Comparison of ENCODE assay signal across 1 cellular context in genomic region chrX:19883878-19884277, GRCh38.
TF ChIP-seq lines count a peak whose summit lies in the region.

No MANE protein-coding gene starts in this region.

TF ChIP-seq in GM12878, 131 proteins besides CTCF, POLR2A, EP300 and RAD21 (continued from another document and continues in another):
- TF ChIP-seq MEF2B (IDR thresholded peaks at IDR 0.05; ENCODE audit: partially characterized antibody, poor library complexity, severe bottlenecking) (peak; percentile 21), STAT1 (conservative IDR thresholded peaks at IDR 0.05) (no peak), TBL1XR1 (IDR thresholded peaks at IDR 0.05; ENCODE audit: low read depth, low read length) (no peak), SMC3 (IDR thresholded peaks at IDR 0.05; ENCODE audit: borderline replicate concordance, low read length) (no peak), WRNIP1 (IDR thresholded peaks at IDR 0.05; ENCODE audit: borderline replicate concordance, low read depth, low read length) (no peak), IRF4 (IDR thresholded peaks at IDR 0.05; ENCODE audit: low read depth, low read length) (no peak), RBBP5 (conservative IDR thresholded peaks at IDR 0.05) (no peak), EZH2 (IDR thresholded peaks at IDR 0.05; ENCODE audit: borderline replicate concordance, control insufficient read depth, low read depth, low read length) (no peak), SPI1 (IDR thresholded peaks at IDR 0.05; ENCODE audit: borderline replicate concordance, insufficient read depth, low read depth, low read length) (no peak), RB1 (IDR thresholded peaks at IDR 0.05; ENCODE audit: borderline replicate concordance) (no peak), USF2 (IDR thresholded peaks at IDR 0.05; ENCODE audit: borderline replicate concordance, low read depth, low read length) (no peak), CREM (IDR thresholded peaks at IDR 0.05; ENCODE audit: low read depth) (no peak), SIN3A (IDR thresholded peaks at IDR 0.05; ENCODE audit: low read depth, low read length) (no peak), SMAD1 (IDR thresholded peaks at IDR 0.05; ENCODE audit: low read depth, partially characterized antibody) (no peak), NBN (IDR thresholded peaks at IDR 0.05) (no peak), EGR1 (IDR thresholded peaks at IDR 0.05; ENCODE audit: borderline replicate concordance in 1 of 2, low read depth in 2 of 2, low read length in 2 of 2) (no peak), ZNF217 (IDR thresholded peaks at IDR 0.05) (no peak), EED (IDR thresholded peaks at IDR 0.05; ENCODE audit: low read depth) (no peak), FOXK2 (IDR thresholded peaks at IDR 0.05) (no peak), NR2C2 (IDR thresholded peaks at IDR 0.05; ENCODE audit: borderline replicate concordance, control insufficient read depth, insufficient read length, low read depth) (no peak), POLR2AphosphoS5 (IDR thresholded peaks at IDR 0.05; ENCODE audit: low read length) (no peak; the same call in 1 of the 2 replicates), JUNB (IDR thresholded peaks at IDR 0.05) (0 out of 2 replicates have a peak, but pooled peaks have one; percentile 19), TCF3 (IDR thresholded peaks at IDR 0.05; ENCODE audit: borderline replicate concordance, insufficient read depth, low read depth, low read length) (peak; percentile 37; the same call in 1 of the 2 replicates), SMARCA5 (IDR thresholded peaks at IDR 0.05) (no peak), GABPA (IDR thresholded peaks at IDR 0.05; ENCODE audit: low read depth) (no peak), RELA (IDR thresholded peaks at IDR 0.05; ENCODE audit: borderline replicate concordance, partially characterized antibody) (no peak), CHD4 (IDR thresholded peaks at IDR 0.05) (no peak), BMI1 (IDR thresholded peaks at IDR 0.05; ENCODE audit: borderline replicate concordance) (no peak), BACH1 (IDR thresholded peaks at IDR 0.05; ENCODE audit: borderline replicate concordance) (no peak), SKIL (IDR thresholded peaks at IDR 0.05; ENCODE audit: low read depth, poor library complexity, severe bottlenecking) (no peak), ZZZ3 (IDR thresholded peaks at IDR 0.05; ENCODE audit: control insufficient read depth, insufficient read length, low read depth) (no peak), IRF5 (IDR thresholded peaks at IDR 0.05; ENCODE audit: borderline replicate concordance) (no peak), PML (IDR thresholded peaks at IDR 0.05; ENCODE audit: low read length) (no peak), PAX8 (IDR thresholded peaks at IDR 0.05) (no peak), GATAD2B (conservative IDR thresholded peaks at IDR 0.05; ENCODE audit: low read depth) (0 out of 2 replicates have a peak, but pooled peaks have one; percentile 65), TARDBP (IDR thresholded peaks at IDR 0.05; ENCODE audit: borderline replicate concordance) (no peak), TAF1 (IDR thresholded peaks at IDR 0.05; ENCODE audit: borderline replicate concordance, low read depth, low read length) (no peak), CBX3 (IDR thresholded peaks at IDR 0.05; ENCODE audit: borderline replicate concordance, low read depth) (no peak)
- TF ChIP-seq, protein P1, sequence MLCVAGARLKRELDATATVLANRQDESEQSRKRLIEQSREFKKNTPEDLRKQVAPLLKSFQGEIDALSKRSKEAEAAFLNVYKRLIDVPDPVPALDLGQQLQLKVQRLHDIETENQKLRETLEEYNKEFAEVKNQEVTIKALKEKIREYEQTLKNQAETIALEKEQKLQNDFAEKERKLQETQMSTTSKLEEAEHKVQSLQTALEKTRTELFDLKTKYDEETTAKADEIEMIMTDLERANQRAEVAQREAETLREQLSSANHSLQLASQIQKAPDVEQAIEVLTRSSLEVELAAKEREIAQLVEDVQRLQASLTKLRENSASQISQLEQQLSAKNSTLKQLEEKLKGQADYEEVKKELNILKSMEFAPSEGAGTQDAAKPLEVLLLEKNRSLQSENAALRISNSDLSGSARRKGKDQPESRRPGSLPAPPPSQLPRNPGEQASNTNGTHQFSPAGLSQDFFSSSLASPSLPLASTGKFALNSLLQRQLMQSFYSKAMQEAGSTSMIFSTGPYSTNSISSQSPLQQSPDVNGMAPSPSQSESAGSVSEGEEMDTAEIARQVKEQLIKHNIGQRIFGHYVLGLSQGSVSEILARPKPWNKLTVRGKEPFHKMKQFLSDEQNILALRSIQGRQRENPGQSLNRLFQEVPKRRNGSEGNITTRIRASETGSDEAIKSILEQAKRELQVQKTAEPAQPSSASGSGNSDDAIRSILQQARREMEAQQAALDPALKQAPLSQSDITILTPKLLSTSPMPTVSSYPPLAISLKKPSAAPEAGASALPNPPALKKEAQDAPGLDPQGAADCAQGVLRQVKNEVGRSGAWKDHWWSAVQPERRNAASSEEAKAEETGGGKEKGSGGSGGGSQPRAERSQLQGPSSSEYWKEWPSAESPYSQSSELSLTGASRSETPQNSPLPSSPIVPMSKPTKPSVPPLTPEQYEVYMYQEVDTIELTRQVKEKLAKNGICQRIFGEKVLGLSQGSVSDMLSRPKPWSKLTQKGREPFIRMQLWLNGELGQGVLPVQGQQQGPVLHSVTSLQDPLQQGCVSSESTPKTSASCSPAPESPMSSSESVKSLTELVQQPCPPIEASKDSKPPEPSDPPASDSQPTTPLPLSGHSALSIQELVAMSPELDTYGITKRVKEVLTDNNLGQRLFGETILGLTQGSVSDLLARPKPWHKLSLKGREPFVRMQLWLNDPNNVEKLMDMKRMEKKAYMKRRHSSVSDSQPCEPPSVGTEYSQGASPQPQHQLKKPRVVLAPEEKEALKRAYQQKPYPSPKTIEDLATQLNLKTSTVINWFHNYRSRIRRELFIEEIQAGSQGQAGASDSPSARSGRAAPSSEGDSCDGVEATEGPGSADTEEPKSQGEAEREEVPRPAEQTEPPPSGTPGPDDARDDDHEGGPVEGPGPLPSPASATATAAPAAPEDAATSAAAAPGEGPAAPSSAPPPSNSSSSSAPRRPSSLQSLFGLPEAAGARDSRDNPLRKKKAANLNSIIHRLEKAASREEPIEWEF (IDR thresholded peaks at IDR 0.05; ENCODE audit: insufficient replicate concordance, low read depth, low read length): no peak
- TF ChIP-seq, protein P2, sequence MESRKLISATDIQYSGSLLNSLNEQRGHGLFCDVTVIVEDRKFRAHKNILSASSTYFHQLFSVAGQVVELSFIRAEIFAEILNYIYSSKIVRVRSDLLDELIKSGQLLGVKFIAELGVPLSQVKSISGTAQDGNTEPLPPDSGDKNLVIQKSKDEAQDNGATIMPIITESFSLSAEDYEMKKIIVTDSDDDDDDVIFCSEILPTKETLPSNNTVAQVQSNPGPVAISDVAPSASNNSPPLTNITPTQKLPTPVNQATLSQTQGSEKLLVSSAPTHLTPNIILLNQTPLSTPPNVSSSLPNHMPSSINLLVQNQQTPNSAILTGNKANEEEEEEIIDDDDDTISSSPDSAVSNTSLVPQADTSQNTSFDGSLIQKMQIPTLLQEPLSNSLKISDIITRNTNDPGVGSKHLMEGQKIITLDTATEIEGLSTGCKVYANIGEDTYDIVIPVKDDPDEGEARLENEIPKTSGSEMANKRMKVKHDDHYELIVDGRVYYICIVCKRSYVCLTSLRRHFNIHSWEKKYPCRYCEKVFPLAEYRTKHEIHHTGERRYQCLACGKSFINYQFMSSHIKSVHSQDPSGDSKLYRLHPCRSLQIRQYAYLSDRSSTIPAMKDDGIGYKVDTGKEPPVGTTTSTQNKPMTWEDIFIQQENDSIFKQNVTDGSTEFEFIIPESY (IDR thresholded peaks at IDR 0.05): no peak
- TF ChIP-seq, protein P3, sequence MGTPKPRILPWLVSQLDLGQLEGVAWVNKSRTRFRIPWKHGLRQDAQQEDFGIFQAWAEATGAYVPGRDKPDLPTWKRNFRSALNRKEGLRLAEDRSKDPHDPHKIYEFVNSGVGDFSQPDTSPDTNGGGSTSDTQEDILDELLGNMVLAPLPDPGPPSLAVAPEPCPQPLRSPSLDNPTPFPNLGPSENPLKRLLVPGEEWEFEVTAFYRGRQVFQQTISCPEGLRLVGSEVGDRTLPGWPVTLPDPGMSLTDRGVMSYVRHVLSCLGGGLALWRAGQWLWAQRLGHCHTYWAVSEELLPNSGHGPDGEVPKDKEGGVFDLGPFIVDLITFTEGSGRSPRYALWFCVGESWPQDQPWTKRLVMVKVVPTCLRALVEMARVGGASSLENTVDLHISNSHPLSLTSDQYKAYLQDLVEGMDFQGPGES (IDR thresholded peaks at IDR 0.05): no peak
- TF ChIP-seq, protein P4, sequence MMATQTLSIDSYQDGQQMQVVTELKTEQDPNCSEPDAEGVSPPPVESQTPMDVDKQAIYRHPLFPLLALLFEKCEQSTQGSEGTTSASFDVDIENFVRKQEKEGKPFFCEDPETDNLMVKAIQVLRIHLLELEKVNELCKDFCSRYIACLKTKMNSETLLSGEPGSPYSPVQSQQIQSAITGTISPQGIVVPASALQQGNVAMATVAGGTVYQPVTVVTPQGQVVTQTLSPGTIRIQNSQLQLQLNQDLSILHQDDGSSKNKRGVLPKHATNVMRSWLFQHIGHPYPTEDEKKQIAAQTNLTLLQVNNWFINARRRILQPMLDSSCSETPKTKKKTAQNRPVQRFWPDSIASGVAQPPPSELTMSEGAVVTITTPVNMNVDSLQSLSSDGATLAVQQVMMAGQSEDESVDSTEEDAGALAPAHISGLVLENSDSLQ (IDR thresholded peaks at IDR 0.05): no peak
- TF ChIP-seq, protein P5, sequence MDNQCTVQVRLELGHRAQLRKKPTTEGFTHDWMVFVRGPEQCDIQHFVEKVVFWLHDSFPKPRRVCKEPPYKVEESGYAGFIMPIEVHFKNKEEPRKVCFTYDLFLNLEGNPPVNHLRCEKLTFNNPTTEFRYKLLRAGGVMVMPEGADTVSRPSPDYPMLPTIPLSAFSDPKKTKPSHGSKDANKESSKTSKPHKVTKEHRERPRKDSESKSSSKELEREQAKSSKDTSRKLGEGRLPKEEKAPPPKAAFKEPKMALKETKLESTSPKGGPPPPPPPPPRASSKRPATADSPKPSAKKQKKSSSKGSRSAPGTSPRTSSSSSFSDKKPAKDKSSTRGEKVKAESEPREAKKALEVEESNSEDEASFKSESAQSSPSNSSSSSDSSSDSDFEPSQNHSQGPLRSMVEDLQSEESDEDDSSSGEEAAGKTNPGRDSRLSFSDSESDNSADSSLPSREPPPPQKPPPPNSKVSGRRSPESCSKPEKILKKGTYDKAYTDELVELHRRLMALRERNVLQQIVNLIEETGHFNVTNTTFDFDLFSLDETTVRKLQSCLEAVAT (IDR thresholded peaks at IDR 0.05): peak; percentile 60; the same call in 1 of the 2 replicates
- TF ChIP-seq, protein P6, sequence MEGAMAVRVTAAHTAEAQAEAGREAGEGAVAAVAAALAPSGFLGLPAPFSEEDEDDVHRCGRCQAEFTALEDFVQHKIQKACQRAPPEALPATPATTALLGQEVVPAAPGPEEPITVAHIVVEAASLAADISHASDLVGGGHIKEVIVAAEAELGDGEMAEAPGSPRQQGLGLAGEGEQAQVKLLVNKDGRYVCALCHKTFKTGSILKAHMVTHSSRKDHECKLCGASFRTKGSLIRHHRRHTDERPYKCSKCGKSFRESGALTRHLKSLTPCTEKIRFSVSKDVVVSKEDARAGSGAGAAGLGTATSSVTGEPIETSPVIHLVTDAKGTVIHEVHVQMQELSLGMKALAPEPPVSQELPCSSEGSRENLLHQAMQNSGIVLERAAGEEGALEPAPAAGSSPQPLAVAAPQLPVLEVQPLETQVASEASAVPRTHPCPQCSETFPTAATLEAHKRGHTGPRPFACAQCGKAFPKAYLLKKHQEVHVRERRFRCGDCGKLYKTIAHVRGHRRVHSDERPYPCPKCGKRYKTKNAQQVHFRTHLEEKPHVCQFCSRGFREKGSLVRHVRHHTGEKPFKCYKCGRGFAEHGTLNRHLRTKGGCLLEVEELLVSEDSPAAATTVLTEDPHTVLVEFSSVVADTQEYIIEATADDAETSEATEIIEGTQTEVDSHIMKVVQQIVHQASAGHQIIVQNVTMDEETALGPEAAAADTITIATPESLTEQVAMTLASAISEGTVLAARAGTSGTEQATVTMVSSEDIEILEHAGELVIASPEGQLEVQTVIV (IDR thresholded peaks at IDR 0.05; ENCODE audit: borderline replicate concordance, partially characterized antibody): no peak
- TF ChIP-seq, protein P7, sequence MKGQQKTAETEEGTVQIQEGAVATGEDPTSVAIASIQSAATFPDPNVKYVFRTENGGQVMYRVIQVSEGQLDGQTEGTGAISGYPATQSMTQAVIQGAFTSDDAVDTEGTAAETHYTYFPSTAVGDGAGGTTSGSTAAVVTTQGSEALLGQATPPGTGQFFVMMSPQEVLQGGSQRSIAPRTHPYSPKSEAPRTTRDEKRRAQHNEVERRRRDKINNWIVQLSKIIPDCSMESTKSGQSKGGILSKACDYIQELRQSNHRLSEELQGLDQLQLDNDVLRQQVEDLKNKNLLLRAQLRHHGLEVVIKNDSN (IDR thresholded peaks at IDR 0.05; ENCODE audit: borderline replicate concordance, extremely low read length, insufficient read depth, low read depth, low read length): no peak
